9 cellular contexts compared by ENCODE assay signal in genomic region chr1:61183471-61184034, GRCh38.
DNase-seq lines count a peak whose midpoint lies in the region; ATAC-seq and TF ChIP-seq lines count a peak whose summit lies in the region.
"Had no signal": no experiment of that assay in that cellular context is flagged by ENCODE, and none has a peak within 500 bp of the region (broad histone marks: within the 10 kb centered on the region; RNA-seq: fewer than 3 reads in every experiment).

No MANE protein-coding gene starts in this region.

- peaks cover 1% of the 10 kb centered on the region for H3K79me1 ChIP-seq in mesenchymal stem cell (replicated peaks; ENCODE audit: low read length, poor library complexity, severe bottlenecking)

- H3K27me3 ChIP-seq in endocrine pancreas (ENCODE audit: control insufficient read depth, insufficient read depth, low read length) (no peaks in the 10 kb centered on the region), mesenchymal stem cell (ENCODE audit: control insufficient read depth in 1 of 2, insufficient read depth in 1 of 2, low read length in 2 of 2) (no peaks in the 10 kb centered on the region), tibial nerve (no peaks in the 10 kb centered on the region)
- no peaks in the 10 kb centered on the region for H3K27me3 ChIP-seq in effector memory CD4-positive, alpha-beta T cell (replicated peaks; ENCODE audit: control insufficient read depth, insufficient read depth, low read length, poor library complexity, severe bottlenecking)

- 82% methylated on average over 8 of the region's 8 CpGs for WGBS in mesenchymal stem cell
- WGBS in tibial nerve, 2 donors: 13 to 25% methylated on average over 8 of the region's 8 CpGs

- no peak overlapping the region for H2BK12ac ChIP-seq in mesenchymal stem cell (ENCODE audit: low read length in 2 of 2)

- H2BK5ac ChIP-seq in mesenchymal stem cell (ENCODE audit: low read depth, low read length, poor library complexity, severe bottlenecking): no peak overlapping the region

- no peaks in the 10 kb centered on the region for H3K9me3 ChIP-seq in endocrine pancreas (ENCODE audit: control insufficient read depth, low read length)
- no peaks in the 10 kb centered on the region for H3K9me3 ChIP-seq in mesenchymal stem cell (ENCODE audit: control insufficient read depth, low read length)
- H3K9me3 ChIP-seq in tibial nerve: no peaks in the 10 kb centered on the region
- H3K9me3 ChIP-seq in effector memory CD4-positive, alpha-beta T cell (ENCODE audit: control insufficient read depth, low read length): no peaks in the 10 kb centered on the region

- no peak for TF ChIP-seq POLR2A in tibial nerve (IDR thresholded peaks at IDR 0.05)

- no peak for TF ChIP-seq EP300 in tibial nerve (IDR thresholded peaks at IDR 0.05)

- no peak overlapping the region for H2BK120ac ChIP-seq in mesenchymal stem cell (ENCODE audit: low read depth, low read length)

- H3K23ac ChIP-seq in mesenchymal stem cell (ENCODE audit: low read length in 2 of 2): no peak overlapping the region

- H2AK5ac ChIP-seq in mesenchymal stem cell (ENCODE audit: low read length, severe bottlenecking): no peak overlapping the region

- peak; percentile 79 for DNase-seq in NCI-H2196 treated with DMSO at 0.1 percent for 48 hours (lab: John Stamatoyannopoulos, UW; ENCODE audit: unreplicated experiment)
- no peak for DNase-seq in mesenchymal stem cell
- peak in 1 of 2 donors; percentile 38 for DNase-seq in tibial nerve (ENCODE audit: low spot score in 2 of 2)
- DNase-seq in activated CD4-positive, alpha-beta T cell treated with anti-CD3 and anti-CD28 coated beads, Interleukin-2, amount 50 U/mL, for 4 hours: no peak
- DNase-seq in effector memory CD4-positive, alpha-beta T cell: no peak
- no peak for DNase-seq in NOMO-1 (lab: John Stamatoyannopoulos, UW; ENCODE audit: unreplicated experiment in 2 of 2)
- DNase-seq: T-helper 2 cell had no signal

- H3K27ac ChIP-seq in mesenchymal stem cell (ENCODE audit: low read length, poor library complexity, severe bottlenecking): no peak overlapping the region
- H3K27ac ChIP-seq in tibial nerve: peak overlapping the region; percentile 70 to 85 (median 78)
- H3K27ac ChIP-seq in effector memory CD4-positive, alpha-beta T cell (ENCODE audit: insufficient read depth, low read length, poor library complexity, severe bottlenecking): no peak overlapping the region

- H3K9ac ChIP-seq in endocrine pancreas (ENCODE audit: control insufficient read depth, insufficient read depth, low read length) (no peak overlapping the region), mesenchymal stem cell (ENCODE audit: low read length) (peak overlapping the region; percentile 89)

- no peak overlapping the region for H3K4ac ChIP-seq in mesenchymal stem cell (ENCODE audit: low read depth in 1 of 2, low read length in 2 of 2)

- no peak for ATAC-seq in GM18517 (IDR thresholded peaks at IDR 0.05; ENCODE audit: unreplicated experiment)

- H4K91ac ChIP-seq in mesenchymal stem cell (ENCODE audit: low read length): no peak overlapping the region

- no peak overlapping the region for H3K4me2 ChIP-seq in mesenchymal stem cell (ENCODE audit: low read length, poor library complexity, severe bottlenecking)

- H3K36me3 ChIP-seq in endocrine pancreas (ENCODE audit: control insufficient read depth, insufficient read depth, low read length) (no peaks in the 10 kb centered on the region), mesenchymal stem cell (ENCODE audit: control insufficient read depth in 1 of 2, insufficient read depth in 2 of 2, low read depth in 1 of 2, low read length in 2 of 2) (no peaks in the 10 kb centered on the region), tibial nerve (no peaks in the 10 kb centered on the region)
- H3K36me3 ChIP-seq in effector memory CD4-positive, alpha-beta T cell (ENCODE audit: control insufficient read depth, insufficient read depth, low read length): no peaks in the 10 kb centered on the region

- H2BK15ac ChIP-seq in mesenchymal stem cell (ENCODE audit: low read depth, poor library complexity, severe bottlenecking): no peak overlapping the region

- H4K8ac ChIP-seq in mesenchymal stem cell (ENCODE audit: low read length): no peak overlapping the region

- peak overlapping the region; percentile 97 for H3K4me3 ChIP-seq in endocrine pancreas (ENCODE audit: control insufficient read depth, insufficient read depth, low read length)
- peak overlapping the region in 1 of 2 experiments; percentile 59 for H3K4me3 ChIP-seq in mesenchymal stem cell (ENCODE audit: insufficient read depth in 1 of 2, low read depth in 1 of 2, low read length in 2 of 2)
- H3K4me3 ChIP-seq in tibial nerve: peak overlapping the region; percentile 30 to 47 (median 35)
- H3K4me3 ChIP-seq in effector memory CD4-positive, alpha-beta T cell (ENCODE audit: insufficient read depth, low read depth, low read length, poor library complexity, severe bottlenecking): no peak overlapping the region

- no peak for TF ChIP-seq CTCF in tibial nerve (IDR thresholded peaks at IDR 0.05)

- H3K18ac ChIP-seq in mesenchymal stem cell (ENCODE audit: low read depth in 1 of 2, low read length in 2 of 2): no peak overlapping the region

- H3K14ac ChIP-seq in mesenchymal stem cell (ENCODE audit: low read length in 2 of 2): no peak overlapping the region

- H3K4me1 ChIP-seq in endocrine pancreas (ENCODE audit: control insufficient read depth, insufficient read depth, low read length) (no peaks in the 10 kb centered on the region), mesenchymal stem cell (ENCODE audit: control insufficient read depth, insufficient read depth, low read depth, low read length) (peaks cover 6% of the 10 kb centered on the region), tibial nerve (peaks cover 0 to 80% (median 30%) of the 10 kb centered on the region in 4 donors)
- no peaks in the 10 kb centered on the region for H3K4me1 ChIP-seq in effector memory CD4-positive, alpha-beta T cell (ENCODE audit: control insufficient read depth, insufficient read depth, low read length, poor library complexity, severe bottlenecking)

- no peak overlapping the region for H2AFZ ChIP-seq in mesenchymal stem cell (ENCODE audit: low read depth, low read length)

Comparison
In these comparisons a context has a peak if more than half of its experiments do, and no peak if none do; other contexts are left out.
1. H3K27ac ChIP-seq: peak in tibial nerve (4 of 4); none in mesenchymal stem cell (single experiment) and effector memory CD4-positive, alpha-beta T cell (single experiment).